ENCODE assay signal across 14 cellular contexts in genomic region chr1:198725090-198725489, GRCh38.
A peak's percentile ranks its signal among the peaks of the same experiment; 100 is the strongest.
DNase-seq lines count a peak whose midpoint lies in the region; ATAC-seq lines count a peak whose summit lies in the region.
"Had no signal": no experiment of that assay in that cellular context is flagged by ENCODE, and none has a peak within 500 bp of the region (broad histone marks: within the 10 kb centered on the region; RNA-seq: fewer than 3 reads in every experiment).

No MANE protein-coding gene starts in this region.

- no peak overlapping the region for H3K4me3 ChIP-seq in CD4-positive, alpha-beta memory T cell (ENCODE audit: low read length in 2 of 2)
- H3K4me3 ChIP-seq: GM12878, SJCRH30 had no signal

- no peaks in the 10 kb centered on the region for H3K27me3 Mint-ChIP-seq in CD4-positive, alpha-beta memory T cell
- no peaks in the 10 kb centered on the region for H3K27me3 Mint-ChIP-seq in activated T-helper 1 cell treated with anti-CD3 and anti-CD28 coated beads, Interleukin-12 subunit alpha, Interleukin-12 subunit beta, Interleukin-2, Interleukin-4 antibody, amounts not matched to agents 30 ng/mL and 10 ng/mL and 1 ng/mL, durations not matched to agents 14 hours and 24 hours and 36 hours (ENCODE audit: insufficient read depth)
- peaks cover 0 to 2% (median 0%) of the 10 kb centered on the region in 3 donors for H3K27me3 Mint-ChIP-seq in immature natural killer cell (ENCODE audit: low read depth in 3 of 3)

- no peak for DNase-seq in CD4-positive, alpha-beta memory T cell
- peak; percentile 69 for DNase-seq in ELR (ENCODE audit: low read depth)
- no peak for DNase-seq in activated T-helper 1 cell treated with anti-CD3 and anti-CD28 coated beads, Interleukin-12 subunit alpha, Interleukin-12 subunit beta, Interleukin-2, Interleukin-4 antibody, amounts not matched to agents 30 ng/mL and 10 ng/mL and 1 ng/mL, durations not matched to agents 14 hours and 24 hours and 36 hours (ENCODE audit: low spot score)
- no peak for DNase-seq in immature natural killer cell
- DNase-seq in LoVo (ENCODE audit: low spot score) = no peak
- DNase-seq: activated CD4-positive, CD25-positive, alpha-beta regulatory T cell treated with anti-CD3 and anti-CD28 coated beads, Interleukin-2, amount 50 U/mL, for 72 hours; GF-D8; hippocampal formation; Kasumi-1; SJCRH30; stimulated activated CD4-positive, alpha-beta T cell treated with anti-CD3 and anti-CD28 coated beads, Interleukin-2, amount 100 ng/mL, for 48 hours had no signal

- peaks cover 59 to 73% of the 10 kb centered on the region in 2 donors for H3K36me3 Mint-ChIP-seq in CD4-positive, alpha-beta memory T cell
- peaks cover 52% of the 10 kb centered on the region for H3K36me3 Mint-ChIP-seq in activated T-helper 1 cell treated with anti-CD3 and anti-CD28 coated beads, Interleukin-12 subunit alpha, Interleukin-12 subunit beta, Interleukin-2, Interleukin-4 antibody, amounts not matched to agents 30 ng/mL and 10 ng/mL and 1 ng/mL, durations not matched to agents 14 hours and 24 hours and 36 hours (ENCODE audit: low read depth)
- peaks cover 24 to 54% (median 35%) of the 10 kb centered on the region in 3 donors for H3K36me3 Mint-ChIP-seq in immature natural killer cell

- H3K27me3 ChIP-seq in CD4-positive, alpha-beta memory T cell (ENCODE audit: insufficient read depth, low read length) = no peaks in the 10 kb centered on the region
- H3K27me3 ChIP-seq: SJCRH30 had no signal

- no peaks in the 10 kb centered on the region for H3K9me3 Mint-ChIP-seq in CD4-positive, alpha-beta memory T cell
- no peaks in the 10 kb centered on the region for H3K9me3 Mint-ChIP-seq in activated T-helper 1 cell treated with anti-CD3 and anti-CD28 coated beads, Interleukin-12 subunit alpha, Interleukin-12 subunit beta, Interleukin-2, Interleukin-4 antibody, amounts not matched to agents 30 ng/mL and 10 ng/mL and 1 ng/mL, durations not matched to agents 14 hours and 24 hours and 36 hours
- H3K9me3 Mint-ChIP-seq in immature natural killer cell = no peaks in the 10 kb centered on the region

- no peak overlapping the region for H3K27ac ChIP-seq in CD4-positive, alpha-beta memory T cell (ENCODE audit: low read depth, low read length)
- H3K27ac ChIP-seq: SJCRH30 had no signal

- intact Hi-C loops in CD4-positive, alpha-beta memory T cell (cut with micrococcal nuclease) = loop anchor here (1.0 kb wide), 1 partner anchor 9 kb away; no protein-coding TSS in a partner anchor
- intact Hi-C loops in activated T-helper 1 cell treated with anti-CD3 and anti-CD28 coated beads, Interleukin-12 subunit alpha, Interleukin-12 subunit beta, Interleukin-2, Interleukin-4 antibody, amounts not matched to agents 30 ng/mL and 10 ng/mL and 1 ng/mL, durations not matched to agents 14 hours and 24 hours and 36 hours (cut with micrococcal nuclease) = no loop called here

- H3K4me3 Mint-ChIP-seq in CD4-positive, alpha-beta memory T cell = peak overlapping the region in 4 of 8 donors; percentile 1 to 64 (median 19)
- no peak overlapping the region for H3K4me3 Mint-ChIP-seq in activated T-helper 1 cell treated with anti-CD3 and anti-CD28 coated beads, Interleukin-12 subunit alpha, Interleukin-12 subunit beta, Interleukin-2, Interleukin-4 antibody, amounts not matched to agents 30 ng/mL and 10 ng/mL and 1 ng/mL, durations not matched to agents 14 hours and 24 hours and 36 hours
- H3K4me3 Mint-ChIP-seq in immature natural killer cell = peak overlapping the region in 2 of 5 donors; percentile 12 to 53

- peaks cover 47% of the 10 kb centered on the region for H3K36me3 ChIP-seq in CD4-positive, alpha-beta memory T cell (ENCODE audit: insufficient read depth, low read length)
- H3K36me3 ChIP-seq: SJCRH30 had no signal

- peaks cover 32 to 63% (median 45%) of the 10 kb centered on the region in 4 donors for H3K4me1 Mint-ChIP-seq in CD4-positive, alpha-beta memory T cell
- peaks cover 50% of the 10 kb centered on the region for H3K4me1 Mint-ChIP-seq in activated T-helper 1 cell treated with anti-CD3 and anti-CD28 coated beads, Interleukin-12 subunit alpha, Interleukin-12 subunit beta, Interleukin-2, Interleukin-4 antibody, amounts not matched to agents 30 ng/mL and 10 ng/mL and 1 ng/mL, durations not matched to agents 14 hours and 24 hours and 36 hours (ENCODE audit: low read depth)
- H3K4me1 Mint-ChIP-seq in immature natural killer cell = peaks cover 45 to 75% of the 10 kb centered on the region in 2 donors

- no peaks in the 10 kb centered on the region for H3K9me3 ChIP-seq in CD4-positive, alpha-beta memory T cell (ENCODE audit: control insufficient read depth in 1 of 2, low read length in 2 of 2)
- H3K9me3 ChIP-seq: SJCRH30 had no signal

- CTCF ChIA-PET in CD4-positive, alpha-beta memory T cell (lab: Charles Lee; ENCODE audit: partially characterized antibody) = no interaction called here

- peak overlapping the region in 6 of 7 donors; percentile 43 to 94 (median 80) for H3K27ac Mint-ChIP-seq in CD4-positive, alpha-beta memory T cell
- H3K27ac Mint-ChIP-seq in activated T-helper 1 cell treated with anti-CD3 and anti-CD28 coated beads, Interleukin-12 subunit alpha, Interleukin-12 subunit beta, Interleukin-2, Interleukin-4 antibody, amounts not matched to agents 30 ng/mL and 10 ng/mL and 1 ng/mL, durations not matched to agents 14 hours and 24 hours and 36 hours = peak overlapping the region; percentile 68
- H3K27ac Mint-ChIP-seq in immature natural killer cell = peak overlapping the region; percentile 76 to 88 (median 80)

- ATAC-seq in GM19023 (IDR thresholded peaks at IDR 0.05; ENCODE audit: unreplicated experiment) = no peak
- ATAC-seq in HG02610 (IDR thresholded peaks at IDR 0.05; ENCODE audit: unreplicated experiment) = no peak
- ATAC-seq: GM12878 had no signal

- POLR2A ChIA-PET in CD4-positive, alpha-beta memory T cell (lab: Charles Lee; ENCODE audit: partially characterized antibody) = no interaction called here

- peaks cover 53% of the 10 kb centered on the region for H3K4me1 ChIP-seq in CD4-positive, alpha-beta memory T cell (ENCODE audit: insufficient read depth, low read length)
- H3K4me1 ChIP-seq: SJCRH30 had no signal
